7 cellular contexts compared by ENCODE assay signal in genomic region chr18:54123720-54124440, GRCh38.
DNase-seq lines count a peak whose midpoint lies in the region; FAIRE-seq and TF ChIP-seq lines count a peak whose summit lies in the region.
"Not testable (repeated sequence)": the region's sequence is repeated elsewhere in the genome, so short reads cannot be mapped to it uniquely, and the experiment has no call there.

No MANE protein-coding gene starts in this region.

- POLR2A ChIA-PET in endothelial cell of umbilical vein (lab: Charles Lee) = not testable (repeated sequence)

- CTCF ChIA-PET in endothelial cell of umbilical vein (lab: Charles Lee) = not testable (repeated sequence)

- peaks cover 14% of the 10 kb centered on the region for H3K4me1 ChIP-seq in HUES48 (ENCODE audit: control insufficient read depth, insufficient read depth, low read length)
- H3K4me1 ChIP-seq in ectodermal cell (ENCODE audit: control insufficient read depth, insufficient read depth, low read length); endothelial cell of umbilical vein (ENCODE audit: control insufficient read depth, extremely low read depth, insufficient read depth, low read length); keratinocyte (ENCODE audit: control insufficient read depth, extremely low read depth, insufficient read depth, low read length); mesodermal cell (ENCODE audit: control insufficient read depth, insufficient read depth, low read length, poor library complexity, severe bottlenecking): not testable (repeated sequence)

- H3K27ac ChIP-seq in HUES48 (ENCODE audit: low read depth, low read length) (peak overlapping the region; percentile 81), ectodermal cell (ENCODE audit: insufficient read depth, low read depth, low read length, poor library complexity, severe bottlenecking) (peak overlapping the region; percentile 73), mesodermal cell (ENCODE audit: low read depth, low read length, severe bottlenecking) (peak overlapping the region; percentile 51)
- H3K27ac ChIP-seq in endothelial cell of umbilical vein (ENCODE audit: insufficient read depth, low read depth, low read length); keratinocyte (ENCODE audit: control insufficient read depth, insufficient read depth, low read length): not testable (repeated sequence)

- BruUV-seq in endothelial cell of umbilical vein (replicated peaks; lab: Mats Ljungman, UMichigan) = not testable (repeated sequence)

- not testable (repeated sequence) for TF ChIP-seq CTCF in bronchial epithelial cell (IDR thresholded peaks at IDR 0.05; ENCODE audit: insufficient read depth, low read length, severe bottlenecking); endothelial cell of umbilical vein (IDR thresholded peaks at IDR 0.05; ENCODE audit: extremely low read depth in 1 of 2, insufficient read depth in 1 of 2, low read depth in 1 of 2, low read length in 2 of 2); keratinocyte (optimal IDR thresholded peaks at IDR 0.05 in 1 of 3, IDR thresholded peaks at IDR 0.05 in 1 of 3, conservative IDR thresholded peaks at IDR 0.05 in 1 of 3; ENCODE audit: extremely low read depth in 1 of 3, insufficient read depth in 2 of 3, low read length in 3 of 3)

- H3K9me3 ChIP-seq in HUES48 (ENCODE audit: control insufficient read depth, insufficient read depth, low read length); ectodermal cell (ENCODE audit: control insufficient read depth, low read length); endothelial cell of umbilical vein (replicated peaks; ENCODE audit: control insufficient read depth, insufficient read depth, low read length); keratinocyte (ENCODE audit: control insufficient read depth, low read depth, low read length); mesodermal cell (ENCODE audit: control insufficient read depth, low read length): not testable (repeated sequence)

- not testable (repeated sequence) for H3K4me3 ChIP-seq in HUES48 (ENCODE audit: low read depth, low read length); bronchial epithelial cell (ENCODE audit: low read depth, low read length); ectodermal cell (ENCODE audit: insufficient read depth, low read depth, low read length); endothelial cell of umbilical vein (replicated peaks in 1 of 3; ENCODE audit: insufficient read depth in 1 of 3, low read depth in 1 of 3, low read length in 3 of 3); keratinocyte (ENCODE audit: control insufficient read depth in 2 of 3, extremely low read depth in 1 of 3, insufficient read depth in 2 of 3, low read depth in 1 of 3, low read length in 3 of 3); mesodermal cell (ENCODE audit: extremely low read depth, insufficient read depth, low read length, poor library complexity, severe bottlenecking)

- H3K9ac ChIP-seq in HUES48 (ENCODE audit: low read depth, low read length); endothelial cell of umbilical vein (replicated peaks; ENCODE audit: extremely low read depth, insufficient read depth, low read length); keratinocyte (ENCODE audit: control insufficient read depth, extremely low read depth, insufficient read depth, low read length): not testable (repeated sequence)

- DNase-seq in GM12891 (ENCODE audit: insufficient read length, low spot score); bronchial epithelial cell (ENCODE audit: low read depth); keratinocyte (ENCODE audit: low read depth, low spot score): not testable (repeated sequence)
- peak; percentile 14 for DNase-seq in endothelial cell of umbilical vein (ENCODE audit: low read depth, low spot score)

- peak; percentile 26 for FAIRE-seq in GM12891 (lab: Jason Lieb, UNC)
- peak; percentile 40 for FAIRE-seq in bronchial epithelial cell (lab: Jason Lieb, UNC)
- not testable (repeated sequence) for FAIRE-seq in endothelial cell of umbilical vein (lab: Jason Lieb, UNC)
- FAIRE-seq in keratinocyte (lab: Jason Lieb, UNC) = peak; percentile 32

- H3K36me3 ChIP-seq in HUES48 (ENCODE audit: control insufficient read depth, insufficient read depth, low read length); bronchial epithelial cell (ENCODE audit: control insufficient read depth, insufficient read depth, low read length); ectodermal cell (ENCODE audit: control insufficient read depth, insufficient read depth, low read length); endothelial cell of umbilical vein (ENCODE audit: control insufficient read depth in 2 of 2, extremely low read depth in 1 of 2, insufficient read depth in 2 of 2, low read length in 2 of 2); keratinocyte (ENCODE audit: control insufficient read depth in 2 of 2, extremely low read depth in 1 of 2, insufficient read depth in 2 of 2, low read length in 2 of 2); mesodermal cell (ENCODE audit: control insufficient read depth, insufficient read depth, low read length): not testable (repeated sequence)

- WGBS in ectodermal cell, 2 experiments = 0 to 16% methylated on average over 1 to 4 of the region's 4 CpGs
- WGBS in mesodermal cell (ENCODE audit: insufficient coverage in 2 of 2), 2 experiments = no CpG with 5 or more reads among the region's 4 CpGs

- dilution Hi-C loops in endothelial cell of umbilical vein (cut with MboI; ENCODE audit: extremely low pct_ligation_motif_present, low sequenced_read_pairs); keratinocyte (cut with MboI; ENCODE audit: extremely low pct_ligation_motif_present, low sequenced_read_pairs): not testable (repeated sequence)

- H3K4me2 ChIP-seq in endothelial cell of umbilical vein (ENCODE audit: insufficient read depth, low read length); keratinocyte (ENCODE audit: control insufficient read depth, extremely low read depth, insufficient read depth, low read depth, low read length): not testable (repeated sequence)

- not testable (repeated sequence) for H3K27me3 ChIP-seq in HUES48 (ENCODE audit: control insufficient read depth, insufficient read depth, low read length); bronchial epithelial cell (ENCODE audit: control insufficient read depth, insufficient read depth, low read length); ectodermal cell (ENCODE audit: control insufficient read depth, insufficient read depth, low read length, poor library complexity, severe bottlenecking); endothelial cell of umbilical vein (ENCODE audit: control insufficient read depth in 2 of 2, insufficient read depth in 2 of 2, low read length in 2 of 2); keratinocyte (ENCODE audit: control insufficient read depth, extremely low read depth, insufficient read depth, low read length)

- not testable (repeated sequence) for TF ChIP-seq POLR2A in GM12891 (IDR thresholded peaks at IDR 0.05; ENCODE audit: low read depth, low read length); endothelial cell of umbilical vein (IDR thresholded peaks at IDR 0.05; ENCODE audit: low read depth, low read length)

- intact Hi-C loops in endothelial cell of umbilical vein (cut with micrococcal nuclease) = not testable (repeated sequence)

- H2AFZ ChIP-seq in endothelial cell of umbilical vein (ENCODE audit: low read depth, low read length); keratinocyte (ENCODE audit: control insufficient read depth, low read length): not testable (repeated sequence)

- H3K9me1 ChIP-seq in endothelial cell of umbilical vein (replicated peaks; ENCODE audit: control insufficient read depth, extremely low read depth, insufficient read depth, low read length); keratinocyte (ENCODE audit: control insufficient read depth, extremely low read depth, insufficient read depth, low read length): not testable (repeated sequence)

- not testable (repeated sequence) for H4K20me1 ChIP-seq in endothelial cell of umbilical vein (replicated peaks; ENCODE audit: control insufficient read depth, extremely low read depth, insufficient read depth, low read length); keratinocyte (ENCODE audit: control insufficient read depth, extremely low read depth, insufficient read depth, low read length)

- H3K79me2 ChIP-seq in endothelial cell of umbilical vein (ENCODE audit: control insufficient read depth, insufficient read depth, low read length); keratinocyte (ENCODE audit: control insufficient read depth, insufficient read depth, low read length): not testable (repeated sequence)
